1 cellular context compared by ENCODE assay signal in the genomic region with DNA sequence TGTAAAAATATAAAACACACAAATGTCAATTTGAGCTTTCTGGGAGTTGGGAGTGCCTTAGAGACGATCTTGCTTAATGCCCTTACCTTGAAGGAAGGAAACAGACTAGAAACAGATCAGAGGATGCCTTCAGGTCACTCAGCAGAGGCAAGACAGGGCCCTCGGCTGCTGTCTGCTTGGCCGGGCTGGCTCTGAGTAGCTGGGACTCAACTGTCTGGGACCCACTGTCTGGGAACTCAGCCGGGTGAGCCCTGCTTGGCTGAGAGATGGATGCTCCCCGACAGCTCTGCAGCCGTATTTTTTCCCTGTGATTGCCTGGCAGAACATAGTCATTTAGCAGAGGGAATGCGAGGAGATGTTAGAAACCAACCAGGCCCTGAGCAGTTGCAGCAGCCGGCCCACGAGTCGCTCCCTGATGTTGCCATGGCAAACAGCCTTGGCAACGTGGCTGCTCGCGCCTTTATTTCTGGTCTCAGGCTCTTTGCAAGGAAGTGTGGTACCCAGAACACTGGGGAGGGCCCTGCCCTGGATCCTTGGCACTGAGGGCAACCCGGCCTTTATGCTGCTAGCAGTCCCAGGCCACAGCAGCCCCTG.
TF ChIP-seq lines count a peak whose summit lies in the region.

No MANE protein-coding gene starts in this region.

TF ChIP-seq in IMR-90, 13 proteins besides CTCF, POLR2A, EP300 and RAD21 (continued from another document):
- TF ChIP-seq CHD1 (IDR thresholded peaks at IDR 0.05; ENCODE audit: low read depth, low read length): no peak
- TF ChIP-seq MAZ (IDR thresholded peaks at IDR 0.05; ENCODE audit: borderline replicate concordance, low read depth, low read length): no peak
- TF ChIP-seq, protein P1, sequence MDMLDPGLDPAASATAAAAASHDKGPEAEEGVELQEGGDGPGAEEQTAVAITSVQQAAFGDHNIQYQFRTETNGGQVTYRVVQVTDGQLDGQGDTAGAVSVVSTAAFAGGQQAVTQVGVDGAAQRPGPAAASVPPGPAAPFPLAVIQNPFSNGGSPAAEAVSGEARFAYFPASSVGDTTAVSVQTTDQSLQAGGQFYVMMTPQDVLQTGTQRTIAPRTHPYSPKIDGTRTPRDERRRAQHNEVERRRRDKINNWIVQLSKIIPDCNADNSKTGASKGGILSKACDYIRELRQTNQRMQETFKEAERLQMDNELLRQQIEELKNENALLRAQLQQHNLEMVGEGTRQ (IDR thresholded peaks at IDR 0.05; ENCODE audit: low read depth, low read length): no peak
TF ChIP-seq in IMR-90: peak in this region for 0.
